ENCODE assay signal across 8 cellular contexts in genomic region chr2:174247474-174248186, GRCh38. TPM values are rescaled to one million over a fixed set of nuclear protein-coding genes. Genes with fewer than 3 reads are reported as not detected.
DNase-seq lines count a peak whose midpoint lies in the region; ATAC-seq and TF ChIP-seq lines count a peak whose summit lies in the region.

No MANE protein-coding gene starts in this region.

- H3K4me3 ChIP-seq in Caco-2 (ENCODE audit: low read depth, low read length) (peak overlapping the region; percentile 88), fibroblast of the aortic adventitia (ENCODE audit: low read depth, low read length) (peak overlapping the region; percentile 79), neuronal stem cell (ENCODE audit: low read length in 2 of 2) (peak overlapping the region; percentile 60 to 94)

- no peaks in the 10 kb centered on the region for H3K9me3 Mint-ChIP-seq in Caco-2 (ENCODE audit: unreplicated experiment)
- H3K9me3 Mint-ChIP-seq in T-helper 2 cell treated with Interferon-gamma antibody and Interleukin-4, amounts not matched to agents 5 μg/mL and 100 μg/mL, for 36 hours, result no peaks in the 10 kb centered on the region

- H2BK15ac ChIP-seq in neuronal stem cell (ENCODE audit: low read length), result no peak overlapping the region

- peak; percentile 75 to 76 for DNase-seq in Caco-2
- no peak for DNase-seq in T-helper 2 cell treated with Interferon-gamma antibody and Interleukin-4, amounts not matched to agents 5 μg/mL and 100 μg/mL, for 36 hours (ENCODE audit: low spot score)
- peak; percentile 26 for DNase-seq in fibroblast of the aortic adventitia (ENCODE audit: low read depth)
- no peak for DNase-seq in neuronal stem cell (ENCODE audit: low spot score)
- no peak for DNase-seq in NCI-H524 treated with DMSO at 0.1 percent for 48 hours (lab: John Stamatoyannopoulos, UW)
- no peak for DNase-seq in UCSD-AML1 (lab: John Stamatoyannopoulos, UW; ENCODE audit: unreplicated experiment)

- H3K36me3 Mint-ChIP-seq in Caco-2 (ENCODE audit: insufficient read depth, unreplicated experiment), result peaks cover 48% of the 10 kb centered on the region
- H3K36me3 Mint-ChIP-seq in T-helper 2 cell treated with Interferon-gamma antibody and Interleukin-4, amounts not matched to agents 5 μg/mL and 100 μg/mL, for 36 hours (ENCODE audit: low read depth), result peaks cover 18% of the 10 kb centered on the region

- no peak overlapping the region for H2BK12ac ChIP-seq in neuronal stem cell (ENCODE audit: low read length)

- peak overlapping the region; percentile 94 for H3K9ac ChIP-seq in neuronal stem cell (ENCODE audit: low read depth, low read length, poor library complexity)

- TF ChIP-seq CTCF in Caco-2 (IDR thresholded peaks at IDR 0.05; ENCODE audit: insufficient read depth in 1 of 2, low read depth in 1 of 2, low read length in 1 of 2, severe bottlenecking in 1 of 2, unreplicated experiment in 1 of 2) (no peak), fibroblast of the aortic adventitia (IDR thresholded peaks at IDR 0.05; ENCODE audit: insufficient read depth, low read length) (no peak)

- POLR2A ChIA-PET in Caco-2 (lab: Charles Lee), result interaction anchor here (0.6 to 1.6 kb wide), 3 partner anchors 8 to 221 kb away, joined by 3 to 18 read pairs (median 11); no protein-coding TSS in a partner anchor

- peaks cover 6% of the 10 kb centered on the region for H3K79me1 ChIP-seq in neuronal stem cell (ENCODE audit: low read depth, low read length)

- H2BK5ac ChIP-seq in neuronal stem cell (ENCODE audit: low read length), result peak overlapping the region; percentile 29

- no peaks in the 10 kb centered on the region for H3K27me3 Mint-ChIP-seq in Caco-2 (ENCODE audit: insufficient read depth, unreplicated experiment)
- H3K27me3 Mint-ChIP-seq in T-helper 2 cell treated with Interferon-gamma antibody and Interleukin-4, amounts not matched to agents 5 μg/mL and 100 μg/mL, for 36 hours (ENCODE audit: low read depth), result peaks cover 2% of the 10 kb centered on the region

- peak; percentile 22 for ATAC-seq in GM19455 (IDR thresholded peaks at IDR 0.05; ENCODE audit: unreplicated experiment)
- ATAC-seq in HG03460 (IDR thresholded peaks at IDR 0.05; ENCODE audit: unreplicated experiment), result peak; percentile 3

- no peaks in the 10 kb centered on the region for H3K9me3 ChIP-seq in Caco-2
- no peaks in the 10 kb centered on the region for H3K9me3 ChIP-seq in neuronal stem cell (replicated peaks in 1 of 2; ENCODE audit: control insufficient read depth in 2 of 2, insufficient read depth in 1 of 2, low read depth in 1 of 2, low read length in 2 of 2)

- BruUV-seq in Caco-2 (replicated peaks; lab: Mats Ljungman, UMichigan), result no TSS peak

- no peak overlapping the region for H2AK5ac ChIP-seq in neuronal stem cell (ENCODE audit: low read depth, low read length)

- no CpG with 5 or more reads among the region's 14 CpGs for WGBS in neuronal stem cell (ENCODE audit: extremely low coverage in 2 of 2, insufficient read length in 2 of 2, insufficient replicate concordance in 1 of 2), 2 donors

- H2AFZ ChIP-seq in neuronal stem cell (ENCODE audit: low read length), result peak overlapping the region; percentile 95

- peak overlapping the region; percentile 88 for H3K27ac ChIP-seq in neuronal stem cell (replicated peaks; ENCODE audit: low read length)

- H3K18ac ChIP-seq in neuronal stem cell (ENCODE audit: low read length), result peak overlapping the region; percentile 96

- intact Hi-C loops in Caco-2 (cut with micrococcal nuclease; ENCODE audit: unreplicated experiment), result loop anchor here (1.0 to 10.0 kb wide), 3 partner anchors 65 to 283 kb away; partner anchors contain the start of gene SP3

- H4K91ac ChIP-seq in neuronal stem cell (ENCODE audit: low read depth, low read length, poor library complexity), result no peak overlapping the region

- peaks cover 10% of the 10 kb centered on the region; the same call in 1 of the 2 replicates for H3K4me1 ChIP-seq in Caco-2
- peaks cover 0 to 1% of the 10 kb centered on the region in 2 donors for H3K4me1 ChIP-seq in neuronal stem cell (ENCODE audit: control insufficient read depth in 2 of 2, insufficient read depth in 1 of 2, low read depth in 1 of 2, low read length in 2 of 2)

- H3K4me2 ChIP-seq in neuronal stem cell (ENCODE audit: insufficient read depth, low read length, poor library complexity, severe bottlenecking), result peak overlapping the region; percentile 72

- H3K4ac ChIP-seq in neuronal stem cell (ENCODE audit: low read length), result no peak overlapping the region

- H3K23ac ChIP-seq in neuronal stem cell (ENCODE audit: low read depth, low read length, poor library complexity), result no peak overlapping the region

- H3K4me3 Mint-ChIP-seq in Caco-2 (ENCODE audit: unreplicated experiment), result peak overlapping the region; percentile 92
- H3K4me3 Mint-ChIP-seq in T-helper 2 cell treated with Interferon-gamma antibody and Interleukin-4, amounts not matched to agents 5 μg/mL and 100 μg/mL, for 36 hours, result peak overlapping the region; percentile 84

- H3K36me3 ChIP-seq in Caco-2 (ENCODE audit: control insufficient read depth, insufficient read depth, low read length) (no peaks in the 10 kb centered on the region), neuronal stem cell (replicated peaks in 1 of 2; ENCODE audit: control insufficient read depth in 2 of 2, insufficient read depth in 2 of 2, low read length in 2 of 2) (peaks cover 3 to 40% of the 10 kb centered on the region in 2 donors)

- peaks cover 12% of the 10 kb centered on the region for H3K4me1 Mint-ChIP-seq in Caco-2 (ENCODE audit: low read depth, unreplicated experiment)
- peaks cover 18% of the 10 kb centered on the region for H3K4me1 Mint-ChIP-seq in T-helper 2 cell treated with Interferon-gamma antibody and Interleukin-4, amounts not matched to agents 5 μg/mL and 100 μg/mL, for 36 hours (ENCODE audit: low read depth)

- CTCF ChIA-PET in Caco-2 (lab: Charles Lee), result interaction anchor here (1.4 to 1.7 kb wide), 3 partner anchors 23 to 196 kb away, joined by 4 to 9 read pairs (median 6); no protein-coding TSS in a partner anchor

- H4K8ac ChIP-seq in neuronal stem cell (ENCODE audit: low read depth, low read length), result peak overlapping the region; percentile 74

- no peaks in the 10 kb centered on the region for H3K27me3 ChIP-seq in Caco-2 (replicated peaks; ENCODE audit: control insufficient read depth, insufficient read depth, low read length)
- no peaks in the 10 kb centered on the region for H3K27me3 ChIP-seq in neuronal stem cell (ENCODE audit: control insufficient read depth in 3 of 3, insufficient read depth in 3 of 3, low read depth in 1 of 3, low read length in 3 of 3)

- no peak overlapping the region for H3K14ac ChIP-seq in neuronal stem cell (ENCODE audit: low read length)

- H3K27ac Mint-ChIP-seq in Caco-2 (ENCODE audit: unreplicated experiment), result peak overlapping the region; percentile 85
- H3K27ac Mint-ChIP-seq in T-helper 2 cell treated with Interferon-gamma antibody and Interleukin-4, amounts not matched to agents 5 μg/mL and 100 μg/mL, for 36 hours, result peak overlapping the region; percentile 82

- H2BK120ac ChIP-seq in neuronal stem cell (ENCODE audit: low read depth, low read length), result no peak overlapping the region

RNA-seq across cellular contexts. Expression of gene OLA1, which starts 0.7 kb away (rescaled TPM):
- 177 and 182 TPM in 2 replicates for total RNA-seq in Caco-2 (2022)
- 31.9 and 89.7 TPM in 2 replicates for total RNA-seq in fibroblast of the aortic adventitia (ENCODE audit: low replicate concordance)
- polyA plus RNA-seq in neuronal stem cell (2013, experiment 1 of 2), result 203 TPM
- 199 TPM for polyA plus RNA-seq in neuronal stem cell (2013, experiment 2 of 2)

Comparison
In these comparisons a context has a peak if more than half of its experiments do, and no peak if none do; other contexts are left out.
1. DNase-seq: peak in Caco-2 (2 of 2) and fibroblast of the aortic adventitia (single experiment); none in T-helper 2 cell treated with Interferon-gamma antibody and Interleukin-4, amounts not matched to agents 5 μg/mL and 100 μg/mL, for 36 hours (single experiment), neuronal stem cell (single experiment), NCI-H524 treated with DMSO at 0.1 percent for 48 hours (single experiment) and UCSD-AML1 (single experiment).
2. Peak in every context shown above with its lines, with median percentiles within 50 percentile points of each other: H3K4me3 ChIP-seq.